Comparison of ENCODE assay signal across 1 cellular context in the genomic region with DNA sequence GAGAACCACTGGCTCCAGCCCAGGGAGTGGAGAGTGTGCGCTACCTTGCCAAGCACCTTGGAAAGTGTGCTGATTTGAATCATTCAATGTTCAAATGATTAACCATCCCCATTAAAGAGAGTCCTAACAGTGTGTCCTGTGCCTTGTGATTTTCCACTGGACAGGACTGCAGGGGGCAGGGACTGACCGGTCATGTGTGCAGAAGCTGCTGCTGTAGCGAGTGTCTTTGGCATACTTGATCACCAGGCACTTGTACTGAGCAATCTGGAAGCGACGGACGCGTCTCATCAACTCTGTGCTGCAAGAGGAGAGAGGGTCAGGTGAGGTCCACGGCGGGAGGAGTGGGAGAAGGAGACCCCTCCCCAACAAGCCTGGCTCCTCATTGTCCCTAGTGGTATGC.
TF ChIP-seq lines count a peak whose summit lies in the region.

No MANE protein-coding gene starts in this region.

TF ChIP-seq in GM12878, 131 proteins besides CTCF, POLR2A, EP300 and RAD21:
- TF ChIP-seq, protein P1, sequence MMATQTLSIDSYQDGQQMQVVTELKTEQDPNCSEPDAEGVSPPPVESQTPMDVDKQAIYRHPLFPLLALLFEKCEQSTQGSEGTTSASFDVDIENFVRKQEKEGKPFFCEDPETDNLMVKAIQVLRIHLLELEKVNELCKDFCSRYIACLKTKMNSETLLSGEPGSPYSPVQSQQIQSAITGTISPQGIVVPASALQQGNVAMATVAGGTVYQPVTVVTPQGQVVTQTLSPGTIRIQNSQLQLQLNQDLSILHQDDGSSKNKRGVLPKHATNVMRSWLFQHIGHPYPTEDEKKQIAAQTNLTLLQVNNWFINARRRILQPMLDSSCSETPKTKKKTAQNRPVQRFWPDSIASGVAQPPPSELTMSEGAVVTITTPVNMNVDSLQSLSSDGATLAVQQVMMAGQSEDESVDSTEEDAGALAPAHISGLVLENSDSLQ (IDR thresholded peaks at IDR 0.05): no peak
- TF ChIP-seq RELA (IDR thresholded peaks at IDR 0.05; ENCODE audit: borderline replicate concordance, partially characterized antibody): no peak
- TF ChIP-seq, protein P2, sequence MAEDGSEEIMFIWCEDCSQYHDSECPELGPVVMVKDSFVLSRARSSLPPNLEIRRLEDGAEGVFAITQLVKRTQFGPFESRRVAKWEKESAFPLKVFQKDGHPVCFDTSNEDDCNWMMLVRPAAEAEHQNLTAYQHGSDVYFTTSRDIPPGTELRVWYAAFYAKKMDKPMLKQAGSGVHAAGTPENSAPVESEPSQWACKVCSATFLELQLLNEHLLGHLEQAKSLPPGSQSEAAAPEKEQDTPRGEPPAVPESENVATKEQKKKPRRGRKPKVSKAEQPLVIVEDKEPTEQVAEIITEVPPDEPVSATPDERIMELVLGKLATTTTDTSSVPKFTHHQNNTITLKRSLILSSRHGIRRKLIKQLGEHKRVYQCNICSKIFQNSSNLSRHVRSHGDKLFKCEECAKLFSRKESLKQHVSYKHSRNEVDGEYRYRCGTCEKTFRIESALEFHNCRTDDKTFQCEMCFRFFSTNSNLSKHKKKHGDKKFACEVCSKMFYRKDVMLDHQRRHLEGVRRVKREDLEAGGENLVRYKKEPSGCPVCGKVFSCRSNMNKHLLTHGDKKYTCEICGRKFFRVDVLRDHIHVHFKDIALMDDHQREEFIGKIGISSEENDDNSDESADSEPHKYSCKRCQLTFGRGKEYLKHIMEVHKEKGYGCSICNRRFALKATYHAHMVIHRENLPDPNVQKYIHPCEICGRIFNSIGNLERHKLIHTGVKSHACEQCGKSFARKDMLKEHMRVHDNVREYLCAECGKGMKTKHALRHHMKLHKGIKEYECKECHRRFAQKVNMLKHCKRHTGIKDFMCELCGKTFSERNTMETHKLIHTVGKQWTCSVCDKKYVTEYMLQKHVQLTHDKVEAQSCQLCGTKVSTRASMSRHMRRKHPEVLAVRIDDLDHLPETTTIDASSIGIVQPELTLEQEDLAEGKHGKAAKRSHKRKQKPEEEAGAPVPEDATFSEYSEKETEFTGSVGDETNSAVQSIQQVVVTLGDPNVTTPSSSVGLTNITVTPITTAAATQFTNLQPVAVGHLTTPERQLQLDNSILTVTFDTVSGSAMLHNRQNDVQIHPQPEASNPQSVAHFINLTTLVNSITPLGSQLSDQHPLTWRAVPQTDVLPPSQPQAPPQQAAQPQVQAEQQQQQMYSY (CRISPR knock-in tag; IDR thresholded peaks at IDR 0.05): no peak
- TF ChIP-seq, protein P3, sequence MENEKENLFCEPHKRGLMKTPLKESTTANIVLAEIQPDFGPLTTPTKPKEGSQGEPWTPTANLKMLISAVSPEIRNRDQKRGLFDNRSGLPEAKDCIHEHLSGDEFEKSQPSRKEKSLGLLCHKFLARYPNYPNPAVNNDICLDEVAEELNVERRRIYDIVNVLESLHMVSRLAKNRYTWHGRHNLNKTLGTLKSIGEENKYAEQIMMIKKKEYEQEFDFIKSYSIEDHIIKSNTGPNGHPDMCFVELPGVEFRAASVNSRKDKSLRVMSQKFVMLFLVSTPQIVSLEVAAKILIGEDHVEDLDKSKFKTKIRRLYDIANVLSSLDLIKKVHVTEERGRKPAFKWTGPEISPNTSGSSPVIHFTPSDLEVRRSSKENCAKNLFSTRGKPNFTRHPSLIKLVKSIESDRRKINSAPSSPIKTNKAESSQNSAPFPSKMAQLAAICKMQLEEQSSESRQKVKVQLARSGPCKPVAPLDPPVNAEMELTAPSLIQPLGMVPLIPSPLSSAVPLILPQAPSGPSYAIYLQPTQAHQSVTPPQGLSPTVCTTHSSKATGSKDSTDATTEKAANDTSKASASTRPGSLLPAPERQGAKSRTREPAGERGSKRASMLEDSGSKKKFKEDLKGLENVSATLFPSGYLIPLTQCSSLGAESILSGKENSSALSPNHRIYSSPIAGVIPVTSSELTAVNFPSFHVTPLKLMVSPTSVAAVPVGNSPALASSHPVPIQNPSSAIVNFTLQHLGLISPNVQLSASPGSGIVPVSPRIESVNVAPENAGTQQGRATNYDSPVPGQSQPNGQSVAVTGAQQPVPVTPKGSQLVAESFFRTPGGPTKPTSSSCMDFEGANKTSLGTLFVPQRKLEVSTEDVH (IDR thresholded peaks at IDR 0.05; ENCODE audit: low read depth, partially characterized antibody): no peak
- TF ChIP-seq PAX5 (IDR thresholded peaks at IDR 0.05; ENCODE audit: borderline replicate concordance, low read depth, low read length): no peak
- no peak for TF ChIP-seq MEF2A (IDR thresholded peaks at IDR 0.05; ENCODE audit: insufficient read depth, low read depth, low read length)
- no peak for TF ChIP-seq SMAD1 (IDR thresholded peaks at IDR 0.05; ENCODE audit: low read depth, partially characterized antibody)
- no peak for TF ChIP-seq ZNF687 (IDR thresholded peaks at IDR 0.05)
- TF ChIP-seq STAT3 (IDR thresholded peaks at IDR 0.05; ENCODE audit: low read depth, low read length): no peak
- TF ChIP-seq BCL11A (IDR thresholded peaks at IDR 0.05; ENCODE audit: low read depth, low read length): no peak
- no peak for TF ChIP-seq WRNIP1 (IDR thresholded peaks at IDR 0.05; ENCODE audit: borderline replicate concordance, low read depth, low read length)
- TF ChIP-seq E2F4 (IDR thresholded peaks at IDR 0.05; ENCODE audit: low read depth, low read length): no peak
- TF ChIP-seq SMARCA5 (IDR thresholded peaks at IDR 0.05): no peak
- no peak for TF ChIP-seq CBX5 (IDR thresholded peaks at IDR 0.05; ENCODE audit: low read depth)
- no peak for TF ChIP-seq MYC (IDR thresholded peaks at IDR 0.05; ENCODE audit: insufficient read depth, insufficient read length, insufficient replicate concordance, low read length, severe bottlenecking)
- no peak for TF ChIP-seq NFXL1 (IDR thresholded peaks at IDR 0.05; ENCODE audit: borderline replicate concordance)
- TF ChIP-seq SMC3 (IDR thresholded peaks at IDR 0.05; ENCODE audit: borderline replicate concordance, low read length): no peak
- TF ChIP-seq ZBED1 (IDR thresholded peaks at IDR 0.05; ENCODE audit: borderline replicate concordance): no peak
- no peak for TF ChIP-seq NR2C1 (IDR thresholded peaks at IDR 0.05)
- TF ChIP-seq ZZZ3 (IDR thresholded peaks at IDR 0.05; ENCODE audit: control insufficient read depth, insufficient read length, low read depth): no peak
